ENCODE assay signal across 20 cellular contexts in the genomic region with DNA sequence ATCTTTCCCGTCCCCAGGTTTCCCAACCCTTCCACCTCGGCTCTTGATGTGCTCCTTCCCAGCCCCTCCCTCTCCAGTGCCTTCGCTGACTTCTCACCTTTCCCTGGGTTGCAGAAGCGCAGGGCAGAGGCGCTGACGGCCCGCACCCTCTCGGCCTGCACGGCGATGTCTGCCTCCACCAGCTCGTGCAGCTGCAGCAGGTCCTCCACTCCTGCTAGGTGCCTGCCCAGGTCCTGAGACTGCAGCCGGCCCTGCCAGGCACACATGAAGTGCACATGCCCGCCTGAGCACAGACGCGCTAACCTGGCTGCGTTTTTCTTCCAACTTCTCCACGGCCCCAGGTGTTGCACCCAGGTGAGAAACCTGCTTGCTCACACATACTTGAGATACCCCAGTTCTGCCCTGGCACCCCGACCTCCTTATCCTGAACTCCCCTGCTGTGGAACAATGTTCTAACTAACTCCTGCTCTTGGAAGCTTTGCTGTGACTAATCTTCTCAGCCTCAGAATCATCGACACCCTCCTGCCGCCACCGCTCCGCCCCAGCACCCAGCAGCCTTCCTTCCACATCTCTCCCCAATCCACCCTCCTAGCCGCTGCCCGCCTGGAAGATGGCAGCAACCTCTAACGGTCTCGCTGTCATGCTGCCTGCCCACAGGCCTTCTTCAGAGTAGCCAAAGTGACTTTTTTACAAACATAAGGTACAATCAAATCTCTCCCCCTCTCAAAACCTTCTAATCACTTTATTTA.
"Had no signal": no experiment of that assay in that cellular context is flagged by ENCODE, and none has a peak within 500 bp of the region (broad histone marks: within the 10 kb centered on the region; RNA-seq: fewer than 3 reads in every experiment).

No MANE protein-coding gene starts in this region.

- H3K4me3 ChIP-seq: heart left ventricle, right lobe of liver, upper lobe of right lung had no signal

- H3K9me3 Mint-ChIP-seq: activated CD8-positive, alpha-beta T cell treated with anti-CD3 and anti-CD28 coated beads for 36 hours; activated naive CD8-positive, alpha-beta T cell treated with anti-CD3 and anti-CD28 coated beads, Interleukin-2, amount 50 U/mL, for 24 hours; effector memory CD8-positive, alpha-beta T cell; memory B cell; stimulated activated effector memory CD8-positive, alpha-beta T cell treated with anti-CD3 and anti-CD28 coated beads, Interleukin-12 subunit alpha, Interleukin-12 subunit beta, amount 100 ng/mL, for 72 hours; stimulated activated naive CD8-positive, alpha-beta T cell treated with anti-CD3 and anti-CD28 coated beads, Interleukin-15, Interleukin-2, amounts not matched to agents 100 ng/mL and 50 ng/mL, for 24 hours; T-cell had no signal

- H3K4me3 Mint-ChIP-seq: activated CD8-positive, alpha-beta T cell treated with anti-CD3 and anti-CD28 coated beads for 36 hours; activated naive CD8-positive, alpha-beta T cell treated with anti-CD3 and anti-CD28 coated beads, Interleukin-2, amount 50 U/mL, for 24 hours; effector memory CD8-positive, alpha-beta T cell; memory B cell; naive thymus-derived CD4-positive, alpha-beta T cell; stimulated activated effector memory CD8-positive, alpha-beta T cell treated with anti-CD3 and anti-CD28 coated beads, Interleukin-12 subunit alpha, Interleukin-12 subunit beta, amount 100 ng/mL, for 72 hours; stimulated activated naive CD8-positive, alpha-beta T cell treated with anti-CD3 and anti-CD28 coated beads, Interleukin-15, Interleukin-2, amounts not matched to agents 100 ng/mL and 50 ng/mL, for 24 hours; T-cell had no signal

- H3K36me3 Mint-ChIP-seq: naive thymus-derived CD4-positive, alpha-beta T cell; stimulated activated effector memory CD8-positive, alpha-beta T cell treated with anti-CD3 and anti-CD28 coated beads, Interleukin-12 subunit alpha, Interleukin-12 subunit beta, amount 100 ng/mL, for 72 hours; T-cell had no signal

- H3K4me1 Mint-ChIP-seq: memory B cell; stimulated activated effector memory CD8-positive, alpha-beta T cell treated with anti-CD3 and anti-CD28 coated beads, Interleukin-12 subunit alpha, Interleukin-12 subunit beta, amount 100 ng/mL, for 72 hours had no signal

- H3K27me3 ChIP-seq: heart left ventricle, right lobe of liver, upper lobe of right lung had no signal

- H3K27ac Mint-ChIP-seq: activated CD8-positive, alpha-beta T cell treated with anti-CD3 and anti-CD28 coated beads for 36 hours; activated naive CD8-positive, alpha-beta T cell treated with anti-CD3 and anti-CD28 coated beads, Interleukin-2, amount 50 U/mL, for 24 hours; effector memory CD8-positive, alpha-beta T cell; memory B cell; naive thymus-derived CD4-positive, alpha-beta T cell; progenitor cell of endocrine pancreas; stimulated activated effector memory CD8-positive, alpha-beta T cell treated with anti-CD3 and anti-CD28 coated beads, Interleukin-12 subunit alpha, Interleukin-12 subunit beta, amount 100 ng/mL, for 72 hours; stimulated activated naive CD8-positive, alpha-beta T cell treated with anti-CD3 and anti-CD28 coated beads, Interleukin-15, Interleukin-2, amounts not matched to agents 100 ng/mL and 50 ng/mL, for 24 hours; T-cell had no signal

- ATAC-seq: activated CD8-positive, alpha-beta T cell treated with anti-CD3 and anti-CD28 coated beads for 36 hours; activated naive CD8-positive, alpha-beta T cell treated with anti-CD3 and anti-CD28 coated beads, Interleukin-2, amount 50 U/mL, for 24 hours; effector memory CD8-positive, alpha-beta T cell; naive thymus-derived CD4-positive, alpha-beta T cell; T-cell had no signal

- H3K9me3 ChIP-seq: heart left ventricle, right lobe of liver, upper lobe of right lung had no signal

- H3K27ac ChIP-seq: heart left ventricle, right lobe of liver, upper lobe of right lung had no signal

- H3K4me1 ChIP-seq: heart left ventricle, upper lobe of right lung had no signal

- DNase-seq: activated CD4-positive, alpha-beta T cell treated with anti-CD3 and anti-CD28 coated beads, Interleukin-2, amount 50 U/mL, for 1 hour; activated CD8-positive, alpha-beta T cell treated with anti-CD3 and anti-CD28 coated beads for 36 hours; activated naive CD4-positive, alpha-beta T cell treated with Interleukin-2 at 50 U/mL for 16 hours; activated naive CD8-positive, alpha-beta T cell treated with anti-CD3 and anti-CD28 coated beads, Interleukin-2, amount 50 U/mL, for 24 hours; activated T-cell treated with anti-CD3 and anti-CD28 coated beads, Interleukin-2, amount 50 U/mL, for 48 hours; cortex of kidney; effector memory CD8-positive, alpha-beta T cell; foreskin fibroblast; heart left ventricle; midbrain; naive thymus-derived CD4-positive, alpha-beta T cell; right lobe of liver; stimulated activated CD4-positive, alpha-beta T cell treated with anti-CD3 and anti-CD28 coated beads, Interleukin-12 subunit alpha, Interleukin-12 subunit beta, amount 100 ng/mL, for 4 hours; stimulated activated CD4-positive, alpha-beta T cell treated with anti-CD3 and anti-CD28 coated beads, Interleukin-4, amount 100 ng/mL, for 24 hours; T-cell; upper lobe of right lung had no signal

- H3K36me3 ChIP-seq: heart left ventricle, upper lobe of right lung had no signal

- H3K27me3 Mint-ChIP-seq: activated CD8-positive, alpha-beta T cell treated with anti-CD3 and anti-CD28 coated beads for 36 hours; activated naive CD8-positive, alpha-beta T cell treated with anti-CD3 and anti-CD28 coated beads, Interleukin-2, amount 50 U/mL, for 24 hours; naive thymus-derived CD4-positive, alpha-beta T cell; progenitor cell of endocrine pancreas; stimulated activated naive CD8-positive, alpha-beta T cell treated with anti-CD3 and anti-CD28 coated beads, Interleukin-15, Interleukin-2, amounts not matched to agents 100 ng/mL and 50 ng/mL, for 24 hours; T-cell had no signal
